8 cellular contexts compared by ENCODE assay signal in the genomic region with DNA sequence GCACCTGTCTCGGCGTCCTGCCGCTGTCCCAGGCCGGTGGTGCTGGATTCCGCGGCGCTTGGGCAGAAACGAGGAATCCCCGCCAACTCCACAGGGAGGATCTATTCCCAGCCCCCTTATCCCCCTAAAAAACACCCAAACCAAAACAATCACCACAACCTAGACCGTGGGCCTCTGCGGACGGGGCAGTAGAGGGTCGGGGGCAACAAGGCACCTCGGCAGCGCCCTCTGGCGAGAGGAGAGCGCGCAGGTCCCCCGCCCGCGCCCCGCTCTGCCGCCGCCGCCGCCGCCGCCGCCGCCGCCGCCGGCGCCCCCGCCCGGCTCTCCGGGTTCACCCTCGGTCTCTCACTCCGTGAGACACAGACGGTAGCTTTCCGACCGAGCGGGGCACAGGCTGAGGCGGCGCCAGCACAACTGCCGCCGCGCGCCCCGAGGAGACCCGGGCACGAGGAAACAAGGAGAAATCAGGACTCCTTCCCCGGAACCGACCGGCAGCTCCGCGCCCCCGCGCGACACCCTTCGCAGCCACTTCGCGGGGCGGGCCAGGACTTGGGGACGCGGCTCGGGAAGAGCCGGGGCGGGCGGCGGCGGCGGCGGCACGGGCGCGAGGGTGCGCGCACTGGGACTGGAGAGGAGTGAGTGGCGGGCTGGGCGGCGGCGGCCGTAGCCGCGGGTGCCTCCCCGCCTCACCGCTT. TPM values are rescaled to one million over a fixed set of nuclear protein-coding genes. Genes with fewer than 3 reads are reported as not detected.
A peak's percentile ranks its signal among the peaks of the same experiment; 100 is the strongest.
DNase-seq lines count a peak whose midpoint lies in the region; ATAC-seq lines count a peak whose summit lies in the region.

Gene SLC35F1 (plus strand): TSS at position 360 of the 695 bp plus-strand sequence.

- H3K27me3 Mint-ChIP-seq in activated T-cell treated with anti-CD3 and anti-CD28 coated beads, Interleukin-2, amount 50 U/mL, for 4 hours (ENCODE audit: low read depth): peaks cover 58% of the 10 kb centered on the region

- H3K36me3 Mint-ChIP-seq in activated T-cell treated with anti-CD3 and anti-CD28 coated beads, Interleukin-2, amount 50 U/mL, for 4 hours (ENCODE audit: insufficient read depth): no peaks in the 10 kb centered on the region

- DNase-seq in SHP77 (lab: John Stamatoyannopoulos, UW) (peak; percentile 12 to 22), SHP77 treated with DMSO at 0.1 percent for 48 hours (lab: John Stamatoyannopoulos, UW) (no peak), NCI-H1417 (lab: John Stamatoyannopoulos, UW) (peak; percentile 46 to 84 (median 82)), germinal center (ENCODE audit: low spot score) (peak; percentile 45), nucleus accumbens (lab: John Stamatoyannopoulos, UW) (peak in 52 of 56 donors; percentile 2 to 81 (median 54)), activated gamma-delta T cell treated with Interleukin-2 at 50 U/mL for 16 hours (no peak)
- no peak for DNase-seq in activated T-cell treated with anti-CD3 and anti-CD28 coated beads, Interleukin-2, amount 50 U/mL, for 4 hours

- no peaks in the 10 kb centered on the region for H3K9me3 Mint-ChIP-seq in activated T-cell treated with anti-CD3 and anti-CD28 coated beads, Interleukin-2, amount 50 U/mL, for 4 hours

- peak within 1 kb of the TSS; percentile 68 for H3K4me3 Mint-ChIP-seq in activated T-cell treated with anti-CD3 and anti-CD28 coated beads, Interleukin-2, amount 50 U/mL, for 4 hours

- peaks cover 7% of the 10 kb centered on the region for H3K4me1 Mint-ChIP-seq in activated T-cell treated with anti-CD3 and anti-CD28 coated beads, Interleukin-2, amount 50 U/mL, for 4 hours (ENCODE audit: low read depth)

- ATAC-seq in HG02588 (IDR thresholded peaks at IDR 0.05; ENCODE audit: unreplicated experiment): peak; percentile 56
- peak; percentile 67 to 72 for ATAC-seq in activated T-cell treated with anti-CD3 and anti-CD28 coated beads, Interleukin-2, amount 50 U/mL, for 4 hours

RNA-seq across cellular contexts. Expression of gene SLC35F1, which starts in this region (rescaled TPM):
- total RNA-seq in activated T-cell treated with anti-CD3 and anti-CD28 coated beads, Interleukin-2, amount 50 U/mL, for 4 hours: under 1 TPM; 0.13 to 0.27 (median 0.21) TPM

Comparison
In these comparisons a context has a peak if more than half of its experiments do, and no peak if none do; other contexts are left out.
1. DNase-seq: peak in SHP77 (2 of 2), NCI-H1417 (3 of 3), germinal center (single experiment) and nucleus accumbens (52 of 56); none in SHP77 treated with DMSO at 0.1 percent for 48 hours (single experiment), activated T-cell treated with anti-CD3 and anti-CD28 coated beads, Interleukin-2, amount 50 U/mL, for 4 hours (single experiment) and activated gamma-delta T cell treated with Interleukin-2 at 50 U/mL for 16 hours (single experiment).
2. Peak in ATAC-seq in activated T-cell treated with anti-CD3 and anti-CD28 coated beads, Interleukin-2, amount 50 U/mL, for 4 hours; RNA of the gene not detected or under 1 TPM.